In genomic region chr15:70208332-70208731, GRCh38 we compare ENCODE assay signal across 23 cellular contexts.
A peak's percentile ranks its signal among the peaks of the same experiment; 100 is the strongest.
DNase-seq lines count a peak whose midpoint lies in the region; ATAC-seq and TF ChIP-seq lines count a peak whose summit lies in the region.
"Had no signal": no experiment of that assay in that cellular context is flagged by ENCODE, and none has a peak within 500 bp of the region (broad histone marks: within the 10 kb centered on the region; RNA-seq: fewer than 3 reads in every experiment).

No MANE protein-coding gene starts in this region.

- WGBS in endodermal cell (ENCODE audit: insufficient coverage in 1 of 2, insufficient read length in 1 of 2), 2 experiments = 88 to 100% methylated on average over 1 to 3 of the region's 3 CpGs

- H3K27me3 ChIP-seq in endodermal cell (ENCODE audit: control insufficient read depth, insufficient read depth, low read length, poor library complexity, severe bottlenecking) = peaks cover 31% of the 10 kb centered on the region
- H3K27me3 ChIP-seq: BE2C; BLaER1 treated with 17β-estradiol and CSF1 and Interleukin-3, amounts not matched to agents 10 nM and 100 nM had no signal

- H3K27ac ChIP-seq in endodermal cell (ENCODE audit: low read depth, low read length) = no peak overlapping the region
- H3K27ac ChIP-seq: A549; BLaER1 treated with 17β-estradiol and CSF1 and Interleukin-3, amounts not matched to agents 10 nM and 100 nM had no signal

- H3K9ac ChIP-seq in endodermal cell (ENCODE audit: extremely low read depth, low read length, poor library complexity, severe bottlenecking) = no peak overlapping the region
- H3K9ac ChIP-seq: BLaER1 treated with 17β-estradiol and CSF1 and Interleukin-3, amounts not matched to agents 10 nM and 100 nM had no signal

- TF ChIP-seq CTCF in endodermal cell (conservative IDR thresholded peaks at IDR 0.05) (no peak), progenitor cell of endocrine pancreas (IDR thresholded peaks at IDR 0.05; ENCODE audit: unreplicated experiment) (no peak)

- H3K36me3 Mint-ChIP-seq in endodermal cell (ENCODE audit: low read depth) = no peaks in the 10 kb centered on the region
- H3K36me3 Mint-ChIP-seq in progenitor cell of endocrine pancreas (ENCODE audit: insufficient read depth) = no peaks in the 10 kb centered on the region
- H3K36me3 Mint-ChIP-seq: CD14-positive monocyte; CD8-positive, alpha-beta memory T cell had no signal

- H3K4me3 ChIP-seq in endodermal cell (ENCODE audit: low read length) = no peak overlapping the region
- H3K4me3 ChIP-seq: A549; BLaER1 treated with 17β-estradiol and CSF1 and Interleukin-3, amounts not matched to agents 10 nM and 100 nM; GM12878 had no signal

- peaks cover 62% of the 10 kb centered on the region for H3K27me3 Mint-ChIP-seq in endodermal cell (ENCODE audit: insufficient read depth)
- peaks cover 88% of the 10 kb centered on the region for H3K27me3 Mint-ChIP-seq in progenitor cell of endocrine pancreas
- H3K27me3 Mint-ChIP-seq: CD4-positive, alpha-beta T cell had no signal

- H3K4me3 Mint-ChIP-seq in endodermal cell (no peak overlapping the region), progenitor cell of endocrine pancreas (ENCODE audit: low read depth) (no peak overlapping the region)
- H3K4me3 Mint-ChIP-seq: CD14-positive monocyte; CD4-positive, alpha-beta T cell; CD8-positive, alpha-beta memory T cell had no signal

- H3K9me3 ChIP-seq in endodermal cell (ENCODE audit: control insufficient read depth, low read length) = no peaks in the 10 kb centered on the region
- H3K9me3 ChIP-seq: A549; BE2C; BLaER1 treated with 17β-estradiol and CSF1 and Interleukin-3, amounts not matched to agents 10 nM and 100 nM had no signal

- no peak overlapping the region for H3K27ac Mint-ChIP-seq in endodermal cell
- H3K27ac Mint-ChIP-seq in progenitor cell of endocrine pancreas = peak overlapping the region; percentile 34
- H3K27ac Mint-ChIP-seq: CD14-positive monocyte; CD4-positive, alpha-beta T cell; CD8-positive, alpha-beta memory T cell had no signal

- ATAC-seq in Right ventricle myocardium inferior (no peak), HG02759 (IDR thresholded peaks at IDR 0.05; ENCODE audit: unreplicated experiment) (no peak), GM18909 (IDR thresholded peaks at IDR 0.05; ENCODE audit: poor library complexity, unreplicated experiment) (no peak)
- ATAC-seq: A549, GM12878 had no signal

- H3K9me3 Mint-ChIP-seq in endodermal cell (no peaks in the 10 kb centered on the region), progenitor cell of endocrine pancreas (ENCODE audit: low read depth) (no peaks in the 10 kb centered on the region)
- H3K9me3 Mint-ChIP-seq: CD14-positive monocyte; CD4-positive, alpha-beta T cell; CD8-positive, alpha-beta memory T cell had no signal

- peaks cover 8% of the 10 kb centered on the region for H3K4me1 ChIP-seq in endodermal cell (ENCODE audit: control insufficient read depth, insufficient read depth, low read length)
- H3K4me1 ChIP-seq: A549; BLaER1 treated with 17β-estradiol and CSF1 and Interleukin-3, amounts not matched to agents 10 nM and 100 nM had no signal

- DNase-seq in cardiac septum (ENCODE audit: low spot score) (peak; percentile 58), Right ventricle myocardium inferior (ENCODE audit: missing footprints) (no peak), endodermal cell (peak; percentile 35), progenitor cell of endocrine pancreas (ENCODE audit: low spot score, unreplicated experiment) (no peak), middle frontal gyrus (ENCODE audit: extremely low spot score, low spot score) (no peak)
- DNase-seq: 8988T; ACHN; AML-193; BE2C; CD4-positive, alpha-beta T cell; CD8-positive, alpha-beta memory T cell; DMS 273 treated with DMSO at 0.1 percent for 48 hours; DMS79; EL; GDM1; GOT3; HCEC 1CT had no signal

- H3K4me1 Mint-ChIP-seq in endodermal cell (peaks cover 15% of the 10 kb centered on the region), progenitor cell of endocrine pancreas (ENCODE audit: low read depth) (peaks cover 18% of the 10 kb centered on the region)
- H3K4me1 Mint-ChIP-seq: CD14-positive monocyte; CD8-positive, alpha-beta memory T cell had no signal

- intact Hi-C loops in cardiac septum (cut with DNase I) (no loop called here), Right ventricle myocardium inferior (cut with DNase I) (no loop called here)

- H3K36me3 ChIP-seq in endodermal cell (ENCODE audit: control insufficient read depth, insufficient read depth, low read length) = no peaks in the 10 kb centered on the region
- H3K36me3 ChIP-seq: BE2C; BLaER1 treated with 17β-estradiol and CSF1 and Interleukin-3, amounts not matched to agents 10 nM and 100 nM had no signal

Comparison
In these comparisons a context has a peak if more than half of its experiments do, and no peak if none do; other contexts are left out.
1. DNase-seq: peak in cardiac septum (single experiment) and endodermal cell (single experiment); none in Right ventricle myocardium inferior (single experiment), progenitor cell of endocrine pancreas (single experiment) and middle frontal gyrus (single experiment).